Comparison of ENCODE assay signal across 9 cellular contexts in genomic region chr4:140158234-140159030, GRCh38. TPM values are rescaled to one million over a fixed set of nuclear protein-coding genes. Genes with fewer than 3 reads are reported as not detected.
DNase-seq lines count a peak whose midpoint lies in the region; ATAC-seq and TF ChIP-seq lines count a peak whose summit lies in the region.
"Had no signal": no experiment of that assay in that cellular context is flagged by ENCODE, and none has a peak within 500 bp of the region (broad histone marks: within the 10 kb centered on the region; RNA-seq: fewer than 3 reads in every experiment).

No MANE protein-coding gene starts in this region.

- TF ChIP-seq CTCF in WERI-Rb-1 (IDR thresholded peaks at IDR 0.05; ENCODE audit: low read depth, low read length) (no peak), mucosa of descending colon (IDR thresholded peaks at IDR 0.05) (no peak), foreskin keratinocyte (conservative IDR thresholded peaks at IDR 0.05) (no peak)

- DNase-seq in DMS 273 treated with DMSO at 0.1 percent for 48 hours (lab: John Stamatoyannopoulos, UW) (peak; percentile 85), NCI-H1694 treated with DMSO at 0.1 percent for 48 hours (lab: John Stamatoyannopoulos, UW) (peak; percentile 84), WERI-Rb-1 (peak; percentile 54), mucosa of descending colon (peak in 2 of 3 donors; percentile 43 to 79), NCI-H526 (lab: John Stamatoyannopoulos, UW) (no peak), foreskin keratinocyte (no peak)

- H3K27ac ChIP-seq in WERI-Rb-1 (peak overlapping the region; percentile 28; the same call in 1 of the 2 replicates), foreskin keratinocyte (no peak overlapping the region)

- intact Hi-C loops in mucosa of descending colon (cut with DNase I, micrococcal nuclease) = loop anchor here in 1 of 2 donors (10.0 kb wide), 1 partner anchor 144 kb away; no protein-coding TSS in a partner anchor

- H3K4me3 ChIP-seq in WERI-Rb-1 (ENCODE audit: low read depth, low read length) (no peak overlapping the region), mucosa of descending colon (no peak overlapping the region)
- H3K4me3 ChIP-seq: coronary artery had no signal

- no peaks in the 10 kb centered on the region for H3K9me3 ChIP-seq in WERI-Rb-1 (ENCODE audit: severe bottlenecking)
- H3K9me3 ChIP-seq in mucosa of descending colon = no peaks in the 10 kb centered on the region

- no peaks in the 10 kb centered on the region for H3K36me3 ChIP-seq in WERI-Rb-1
- no peaks in the 10 kb centered on the region for H3K36me3 ChIP-seq in mucosa of descending colon (ENCODE audit: low read depth)

- ATAC-seq in mucosa of descending colon (peak; percentile 53), foreskin keratinocyte (no peak), HG02763 (IDR thresholded peaks at IDR 0.05; ENCODE audit: unreplicated experiment) (no peak), GM18517 (IDR thresholded peaks at IDR 0.05; ENCODE audit: unreplicated experiment) (no peak)

- H3K27me3 ChIP-seq in WERI-Rb-1 (ENCODE audit: insufficient read depth, low read depth, severe bottlenecking) = no peaks in the 10 kb centered on the region
- H3K27me3 ChIP-seq in foreskin keratinocyte = no peaks in the 10 kb centered on the region

- peaks cover 11% of the 10 kb centered on the region for H3K4me1 ChIP-seq in mucosa of descending colon (ENCODE audit: low read depth)
- peaks cover 7% of the 10 kb centered on the region for H3K4me1 ChIP-seq in foreskin keratinocyte

RNA-seq across cellular contexts. Expression of gene MAML3, which starts 4.4 kb away (rescaled TPM):
- total RNA-seq in mucosa of descending colon = 10 to 100 TPM; 10.4 to 23.5 (median 14.8) TPM
- total RNA-seq in foreskin keratinocyte = 0.35 and 0.61 TPM in 2 replicates
- polyA plus RNA-seq in foreskin keratinocyte = 0.09 and 0.19 TPM in 2 replicates

Comparison
In these comparisons a context has a peak if more than half of its experiments do, and no peak if none do; other contexts are left out.
1. DNase-seq: peak in DMS 273 treated with DMSO at 0.1 percent for 48 hours (single experiment), NCI-H1694 treated with DMSO at 0.1 percent for 48 hours (single experiment), WERI-Rb-1 (single experiment) and mucosa of descending colon (2 of 3); none in NCI-H526 (0 of 2) and foreskin keratinocyte (0 of 2).